1 cellular context compared by ENCODE assay signal in the genomic region with DNA sequence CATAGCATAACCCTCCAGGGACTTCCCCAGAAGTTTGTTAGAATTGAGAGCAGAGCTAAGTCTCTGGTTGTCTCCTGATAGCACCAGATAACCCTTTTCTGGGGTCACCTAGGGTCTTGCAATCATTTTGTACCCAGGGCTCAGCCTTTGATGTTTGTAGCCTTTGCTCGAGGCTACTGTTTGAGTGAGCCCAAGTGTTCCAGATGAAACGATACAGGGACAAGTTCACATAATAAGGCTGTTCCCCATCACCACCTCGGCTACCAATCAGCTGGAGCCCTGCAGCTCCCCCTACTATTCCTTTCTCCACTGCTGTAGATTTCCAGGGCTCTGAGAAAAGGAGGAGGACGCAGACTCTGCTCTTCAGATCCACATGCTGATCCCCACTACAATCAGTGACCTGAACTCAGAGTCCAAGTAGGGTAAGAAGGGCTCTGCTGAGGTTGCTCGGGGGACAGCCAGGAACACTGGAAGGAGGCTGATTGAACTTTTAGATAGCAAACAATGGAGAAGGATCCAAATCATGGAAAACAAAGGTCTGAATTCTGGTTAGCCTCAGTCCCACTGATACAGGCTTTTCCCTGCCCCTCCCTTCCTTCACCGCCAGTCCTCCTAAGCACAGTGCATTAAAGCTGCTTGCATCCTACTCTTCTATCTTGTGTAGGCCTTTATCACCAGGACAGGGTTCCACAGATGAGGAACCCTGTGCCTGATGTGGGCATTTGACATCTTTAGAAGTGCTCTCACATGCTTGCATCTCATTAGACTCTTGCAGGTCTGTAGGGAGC.
TF ChIP-seq lines count a peak whose summit lies in the region.

A gene with protein sequence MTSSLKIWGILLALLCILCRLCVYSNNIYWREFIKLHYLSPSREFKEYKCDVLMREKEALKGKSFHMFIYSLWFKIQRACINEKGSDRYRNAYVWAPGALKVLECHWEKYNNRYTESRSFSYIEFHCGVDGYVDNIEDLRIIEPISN (plus strand): TSS at position 317 of the 788 bp plus-strand sequence. CDS start 1,694 bp downstream, outside the sequence.

TF ChIP-seq in H1, 55 proteins besides CTCF, POLR2A, EP300 and RAD21:
- TF ChIP-seq SAP30 (IDR thresholded peaks at IDR 0.05; ENCODE audit: insufficient read depth, insufficient replicate concordance, low read length) (no peak), FOSL1 (IDR thresholded peaks at IDR 0.05; ENCODE audit: insufficient read depth, low read depth, low read length) (no peak), SIRT6 (IDR thresholded peaks at IDR 0.05; ENCODE audit: low read length) (no peak), ZNF274 (IDR thresholded peaks at IDR 0.05; ENCODE audit: borderline replicate concordance, extremely low read depth, low read length) (no peak), CHD2 (IDR thresholded peaks at IDR 0.05; ENCODE audit: low read length) (no peak), JUN (IDR thresholded peaks at IDR 0.05; ENCODE audit: low read depth, low read length) (no peak), JUND (IDR thresholded peaks at IDR 0.05; ENCODE audit: low read length) (no peak), TAF1 (IDR thresholded peaks at IDR 0.05; ENCODE audit: low read depth, low read length) (no peak), KDM5A (IDR thresholded peaks at IDR 0.05; ENCODE audit: low read length) (no peak), RFX5 (IDR thresholded peaks at IDR 0.05; ENCODE audit: borderline replicate concordance, low read depth, low read length) (no peak), SP4 (IDR thresholded peaks at IDR 0.05; ENCODE audit: low read length) (no peak), SP2 (IDR thresholded peaks at IDR 0.05; ENCODE audit: low read length) (no peak), SIX5 (IDR thresholded peaks at IDR 0.05; ENCODE audit: low read depth, low read length) (no peak), TCF12 (IDR thresholded peaks at IDR 0.05; ENCODE audit: low read depth, low read length) (no peak), HDAC2 (IDR thresholded peaks at IDR 0.05; ENCODE audit: borderline replicate concordance in 1 of 2, low read depth in 2 of 2, low read length in 2 of 2) (no peak)
- TF ChIP-seq, protein P1, sequence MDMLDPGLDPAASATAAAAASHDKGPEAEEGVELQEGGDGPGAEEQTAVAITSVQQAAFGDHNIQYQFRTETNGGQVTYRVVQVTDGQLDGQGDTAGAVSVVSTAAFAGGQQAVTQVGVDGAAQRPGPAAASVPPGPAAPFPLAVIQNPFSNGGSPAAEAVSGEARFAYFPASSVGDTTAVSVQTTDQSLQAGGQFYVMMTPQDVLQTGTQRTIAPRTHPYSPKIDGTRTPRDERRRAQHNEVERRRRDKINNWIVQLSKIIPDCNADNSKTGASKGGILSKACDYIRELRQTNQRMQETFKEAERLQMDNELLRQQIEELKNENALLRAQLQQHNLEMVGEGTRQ (IDR thresholded peaks at IDR 0.05; ENCODE audit: low read length): no peak
- TF ChIP-seq, protein P2, sequence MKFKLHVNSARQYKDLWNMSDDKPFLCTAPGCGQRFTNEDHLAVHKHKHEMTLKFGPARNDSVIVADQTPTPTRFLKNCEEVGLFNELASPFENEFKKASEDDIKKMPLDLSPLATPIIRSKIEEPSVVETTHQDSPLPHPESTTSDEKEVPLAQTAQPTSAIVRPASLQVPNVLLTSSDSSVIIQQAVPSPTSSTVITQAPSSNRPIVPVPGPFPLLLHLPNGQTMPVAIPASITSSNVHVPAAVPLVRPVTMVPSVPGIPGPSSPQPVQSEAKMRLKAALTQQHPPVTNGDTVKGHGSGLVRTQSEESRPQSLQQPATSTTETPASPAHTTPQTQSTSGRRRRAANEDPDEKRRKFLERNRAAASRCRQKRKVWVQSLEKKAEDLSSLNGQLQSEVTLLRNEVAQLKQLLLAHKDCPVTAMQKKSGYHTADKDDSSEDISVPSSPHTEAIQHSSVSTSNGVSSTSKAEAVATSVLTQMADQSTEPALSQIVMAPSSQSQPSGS (IDR thresholded peaks at IDR 0.05; ENCODE audit: low read length): no peak
